In genomic region chr12:95943231-95943842, GRCh38 we compare ENCODE assay signal across 8 cellular contexts. TPM values are rescaled to one million over a fixed set of nuclear protein-coding genes. Genes with fewer than 3 reads are reported as not detected.
DNase-seq lines count a peak whose midpoint lies in the region; ATAC-seq lines count a peak whose summit lies in the region.

Gene AMDHD1 (plus strand): TSS chr12:95943331. CDS start chr12:95943399, 68 bp downstream.

- POLR2A ChIA-PET in activated CD4-positive, alpha-beta memory T cell treated with anti-CD3 and anti-CD28 coated beads for 36 hours (lab: Charles Lee) = interaction anchor here (0.6 to 1.8 kb wide), 8 partner anchors 9 to 726 kb away, joined by 3 to 7 read pairs (median 4); partner anchors contain the start of genes FGD6, METAP2 and VEZT

- no peaks in the 10 kb centered on the region for H3K9me3 ChIP-seq in mesodermal cell (ENCODE audit: control insufficient read depth, low read length)

- peak within 1 kb of the TSS; percentile 68 for H3K4me3 ChIP-seq in mesodermal cell (ENCODE audit: extremely low read depth, insufficient read depth, low read length, poor library complexity, severe bottlenecking)

- CTCF ChIA-PET in activated CD4-positive, alpha-beta memory T cell treated with anti-CD3 and anti-CD28 coated beads for 36 hours (lab: Charles Lee) = interaction anchor here (0.7 to 5.4 kb wide), 8 partner anchors 8 to 118 kb away, joined by 3 to 48 read pairs (median 4); no protein-coding TSS in a partner anchor

- no peaks in the 10 kb centered on the region for H3K27me3 Mint-ChIP-seq in activated CD4-positive, alpha-beta memory T cell treated with anti-CD3 and anti-CD28 coated beads for 36 hours
- no peaks in the 10 kb centered on the region for H3K27me3 Mint-ChIP-seq in effector memory CD8-positive, alpha-beta T cell

- H3K4me3 Mint-ChIP-seq in activated CD4-positive, alpha-beta memory T cell treated with anti-CD3 and anti-CD28 coated beads for 36 hours = peak within 1 kb of the TSS; percentile 83
- peak within 1 kb of the TSS; percentile 91 to 95 for H3K4me3 Mint-ChIP-seq in effector memory CD8-positive, alpha-beta T cell

- no peaks in the 10 kb centered on the region for H3K9me3 Mint-ChIP-seq in activated CD4-positive, alpha-beta memory T cell treated with anti-CD3 and anti-CD28 coated beads for 36 hours
- H3K9me3 Mint-ChIP-seq in effector memory CD8-positive, alpha-beta T cell = no peaks in the 10 kb centered on the region

- H3K4me1 Mint-ChIP-seq in activated CD4-positive, alpha-beta memory T cell treated with anti-CD3 and anti-CD28 coated beads for 36 hours (ENCODE audit: low read depth) = peaks cover 10% of the 10 kb centered on the region
- peaks cover 5 to 6% of the 10 kb centered on the region in 2 donors for H3K4me1 Mint-ChIP-seq in effector memory CD8-positive, alpha-beta T cell (ENCODE audit: low read depth in 2 of 2)

- H3K4me1 ChIP-seq in mesodermal cell (ENCODE audit: control insufficient read depth, insufficient read depth, low read length, poor library complexity, severe bottlenecking) = peaks cover 5% of the 10 kb centered on the region

- intact Hi-C loops in activated CD4-positive, alpha-beta memory T cell treated with anti-CD3 and anti-CD28 coated beads for 36 hours (cut with micrococcal nuclease) = loop anchor here (1.0 to 10.0 kb wide), 7 partner anchors 25 to 963 kb away; partner anchors contain the start of genes LTA4H, METAP2, NEDD1 and SNRPF

- peak; percentile 24 to 73 for DNase-seq in NCI-H526 (lab: John Stamatoyannopoulos, UW)
- DNase-seq in NCI-H526 treated with DMSO at 0.1 percent for 48 hours (lab: John Stamatoyannopoulos, UW) = no peak
- peak; percentile 49 for DNase-seq in NCI-H2196 treated with DMSO at 0.1 percent for 48 hours (lab: John Stamatoyannopoulos, UW; ENCODE audit: unreplicated experiment)
- peak; percentile 75 for DNase-seq in activated CD4-positive, alpha-beta memory T cell treated with anti-CD3 and anti-CD28 coated beads for 36 hours
- DNase-seq in effector memory CD8-positive, alpha-beta T cell = peak; percentile 39 to 50 (median 48)
- peak; percentile 29 for DNase-seq in stimulated activated CD8-positive, alpha-beta memory T cell treated with anti-CD3 and anti-CD28 coated beads, Interleukin-4, amount 100 ng/mL, for 24 hours (ENCODE audit: low read depth)

- H3K36me3 Mint-ChIP-seq in activated CD4-positive, alpha-beta memory T cell treated with anti-CD3 and anti-CD28 coated beads for 36 hours = no peaks in the 10 kb centered on the region
- peaks cover 5% of the 10 kb centered on the region for H3K36me3 Mint-ChIP-seq in effector memory CD8-positive, alpha-beta T cell (ENCODE audit: insufficient read depth)

- 4 to 6% methylated on average over 19 to 27 of the region's 48 CpGs for WGBS in mesodermal cell (ENCODE audit: insufficient coverage in 2 of 2), 2 experiments

- no peaks in the 10 kb centered on the region for H3K36me3 ChIP-seq in mesodermal cell (ENCODE audit: control insufficient read depth, insufficient read depth, low read length)

- H3K27ac Mint-ChIP-seq in activated CD4-positive, alpha-beta memory T cell treated with anti-CD3 and anti-CD28 coated beads for 36 hours = peak within 1 kb of the TSS; percentile 86
- H3K27ac Mint-ChIP-seq in effector memory CD8-positive, alpha-beta T cell = peak within 1 kb of the TSS; percentile 93

- ATAC-seq in HG02870 (IDR thresholded peaks at IDR 0.05; ENCODE audit: unreplicated experiment) = peak; percentile 47
- ATAC-seq in effector memory CD8-positive, alpha-beta T cell (replicated peaks) = peak; percentile 73

- H3K27ac ChIP-seq in mesodermal cell (ENCODE audit: low read depth, low read length, severe bottlenecking) = peak within 1 kb of the TSS; percentile 10

RNA-seq across cellular contexts. Expression of gene AMDHD1, which starts in this region (rescaled TPM):
- 1 to 10 TPM; 1.5 to 2.1 TPM for total RNA-seq in activated CD4-positive, alpha-beta memory T cell treated with anti-CD3 and anti-CD28 coated beads for 36 hours
- polyA plus RNA-seq in mesodermal cell (2013, experiment 1 of 2) = 0.26 TPM
- 0.35 TPM for polyA plus RNA-seq in mesodermal cell (2013, experiment 2 of 2)
